Comparison of ENCODE assay signal across 13 cellular contexts in the genomic region with DNA sequence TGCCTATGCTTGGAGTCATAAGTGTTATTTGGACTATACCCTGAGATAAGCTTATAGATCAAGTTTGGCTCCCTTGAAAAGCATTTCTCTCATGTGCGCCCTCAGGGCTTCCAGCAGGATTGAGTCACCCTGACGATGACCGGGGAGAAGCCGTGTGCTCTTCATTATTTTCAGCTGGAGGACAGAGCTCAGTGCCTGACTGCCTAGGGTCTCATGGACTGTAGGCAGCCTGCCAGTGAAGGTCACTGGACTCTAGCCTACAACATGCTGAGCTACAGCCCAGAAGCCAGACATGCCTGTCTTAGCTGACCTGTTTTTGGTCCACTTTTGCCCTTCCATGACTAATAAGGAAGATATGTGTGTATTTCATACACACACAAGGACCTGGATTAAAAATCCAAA. TPM values are rescaled to one million over a fixed set of nuclear protein-coding genes. Genes with fewer than 3 reads are reported as not detected.
A peak's percentile ranks its signal among the peaks of the same experiment; 100 is the strongest.
DNase-seq lines count a peak whose midpoint lies in the region; ATAC-seq, FAIRE-seq and TF ChIP-seq lines count a peak whose summit lies in the region.
"Had no signal": no experiment of that assay in that cellular context is flagged by ENCODE, and none has a peak within 500 bp of the region (broad histone marks: within the 10 kb centered on the region; RNA-seq: fewer than 3 reads in every experiment).

No MANE protein-coding gene starts in this region.

- no peak for FAIRE-seq in frontal cortex (lab: Jason Lieb, UNC)

- no peaks in the 10 kb centered on the region for H3K4me1 Mint-ChIP-seq in activated CD4-positive, alpha-beta T cell treated with anti-CD3 and anti-CD28 coated beads, Interleukin-2, amount 10 ng/mL, durations not matched to agents 24 days and 14 days

- no peak for TF ChIP-seq POLR2A in heart left ventricle (IDR thresholded peaks at IDR 0.05)

- DNase-seq in astrocyte of the hippocampus (ENCODE audit: low read depth, low spot score) (peak; percentile 59), heart left ventricle (peak in 4 of 5 donors; percentile 33 to 67 (median 42)), stromal cell of bone marrow (ENCODE audit: low read depth) (peak; percentile 9), frontal cortex (ENCODE audit: low spot score in 2 of 2) (no peak)
- DNase-seq in activated CD4-positive, alpha-beta T cell treated with anti-CD3 and anti-CD28 coated beads, Interleukin-2, amount 10 ng/mL, durations not matched to agents 24 days and 14 days = no peak
- DNase-seq: activated CD4-positive, alpha-beta T cell treated with anti-CD3 and anti-CD28 coated beads, Interleukin-2, amount 50 U/mL, for 48 hours; glutamatergic neuron; naive thymus-derived CD8-positive, alpha-beta T cell; NCI-H1092 treated with DMSO at 0.1 percent for 48 hours; SHP77; stimulated activated CD4-positive, alpha-beta T cell treated with anti-CD3 and anti-CD28 coated beads, Interleukin-4, amount 100 ng/mL, for 4 hours had no signal

- H3K36me3 Mint-ChIP-seq in activated CD4-positive, alpha-beta T cell treated with anti-CD3 and anti-CD28 coated beads, Interleukin-2, amount 10 ng/mL, durations not matched to agents 24 days and 14 days (ENCODE audit: low read depth) = no peaks in the 10 kb centered on the region
- H3K36me3 Mint-ChIP-seq: naive thymus-derived CD8-positive, alpha-beta T cell had no signal

- no peaks in the 10 kb centered on the region for H3K27me3 Mint-ChIP-seq in activated CD4-positive, alpha-beta T cell treated with anti-CD3 and anti-CD28 coated beads, Interleukin-2, amount 10 ng/mL, durations not matched to agents 24 days and 14 days

- no peak overlapping the region for H3K4me3 ChIP-seq in HEK293 (ENCODE audit: low read depth, low read length)
- H3K4me3 ChIP-seq in heart left ventricle = peak overlapping the region in 2 of 12 donors; percentile 17 to 31

- no peaks in the 10 kb centered on the region for H3K27me3 ChIP-seq in heart left ventricle

- ATAC-seq in heart left ventricle (peak; percentile 73 to 88 (median 78)), GM21723 (IDR thresholded peaks at IDR 0.05; ENCODE audit: unreplicated experiment) (no peak)
- ATAC-seq: naive thymus-derived CD8-positive, alpha-beta T cell had no signal

- H3K27ac ChIP-seq in HEK293 (ENCODE audit: extremely low read depth, low read depth, low read length) = no peak overlapping the region
- peak overlapping the region; percentile 51 to 91 (median 73) for H3K27ac ChIP-seq in heart left ventricle

- intact Hi-C loops in heart left ventricle (cut with DNase I) = loop anchor here in 1 of 10 donors (1.0 kb wide), 1 partner anchor 31 kb away; a partner anchor contains a TSS
- intact Hi-C loops in activated CD4-positive, alpha-beta T cell treated with anti-CD3 and anti-CD28 coated beads, Interleukin-2, amount 10 ng/mL, durations not matched to agents 24 days and 14 days (cut with micrococcal nuclease) = no loop called here

- POLR2A ChIA-PET in HEK293 (lab: Yijun Ruan, JAX) = no interaction called here

- WGBS in heart left ventricle, 4 donors = 48 to 57% (median 51%) methylated on average over 1 to 4 of the region's 4 CpGs

- CTCF ChIA-PET in HEK293 (lab: Yijun Ruan, JAX) = interaction anchor here (0.5 kb wide), 1 partner anchor 317 kb away, joined by 3 read pairs; no protein-coding TSS in a partner anchor

- H3K9me3 Mint-ChIP-seq in activated CD4-positive, alpha-beta T cell treated with anti-CD3 and anti-CD28 coated beads, Interleukin-2, amount 10 ng/mL, durations not matched to agents 24 days and 14 days = no peaks in the 10 kb centered on the region

- H3K4me1 ChIP-seq in HEK293 (ENCODE audit: control insufficient read depth, insufficient read depth, low read length) (peaks cover 3% of the 10 kb centered on the region), heart left ventricle (peaks cover 0 to 45% (median 16%) of the 10 kb centered on the region in 12 donors)

- H3K36me3 ChIP-seq in HEK293 (ENCODE audit: control insufficient read depth in 2 of 2, insufficient read depth in 1 of 2, low read length in 2 of 2) = no peaks in the 10 kb centered on the region
- no peaks in the 10 kb centered on the region for H3K36me3 ChIP-seq in heart left ventricle

- no peak overlapping the region for H3K4me3 Mint-ChIP-seq in activated CD4-positive, alpha-beta T cell treated with anti-CD3 and anti-CD28 coated beads, Interleukin-2, amount 10 ng/mL, durations not matched to agents 24 days and 14 days
- H3K4me3 Mint-ChIP-seq: naive thymus-derived CD8-positive, alpha-beta T cell had no signal

- H3K9me3 ChIP-seq in HEK293 (ENCODE audit: control insufficient read depth, insufficient read depth, low read depth, low read length) (no peaks in the 10 kb centered on the region), heart left ventricle (no peaks in the 10 kb centered on the region)

- no peak for TF ChIP-seq CTCF in HEK293 (tag by site-specific recombination; IDR thresholded peaks at IDR 0.05)
- no peak for TF ChIP-seq CTCF in heart left ventricle (IDR thresholded peaks at IDR 0.05)

- H3K27ac Mint-ChIP-seq in activated CD4-positive, alpha-beta T cell treated with anti-CD3 and anti-CD28 coated beads, Interleukin-2, amount 10 ng/mL, durations not matched to agents 24 days and 14 days = no peak overlapping the region
- H3K27ac Mint-ChIP-seq: naive thymus-derived CD8-positive, alpha-beta T cell had no signal

TF ChIP-seq in HEK293, 187 proteins besides CTCF, POLR2A, EP300 and RAD21:
- TF ChIP-seq ZFP37 (tag by site-specific recombination; IDR thresholded peaks at IDR 0.05) (0 out of 2 replicates have a peak, but pooled peaks have one; percentile 42), ZNF248 (tag by site-specific recombination; IDR thresholded peaks at IDR 0.05) (no peak), SETDB1 (IDR thresholded peaks at IDR 0.05; ENCODE audit: insufficient read length, low read length) (no peak), ZNF555 (tag by site-specific recombination; conservative IDR thresholded peaks at IDR 0.05) (no peak)

RNA-seq across cellular contexts. Expression of a gene that starts 31.6 kb away (rescaled TPM):
- total RNA-seq in heart left ventricle = 10 to 100 TPM; 27.6 to 49.6 (median 33.9) TPM
- 10 to 100 TPM; 32.9 to 68.2 TPM for polyA plus RNA-seq in heart left ventricle
- total RNA-seq in frontal cortex = 11.8 TPM
- total RNA-seq in activated CD4-positive, alpha-beta T cell treated with anti-CD3 and anti-CD28 coated beads, Interleukin-2, amount 10 ng/mL, durations not matched to agents 24 days and 14 days = 8.4 TPM in 2 replicates

Comparison
In these comparisons a context has a peak if more than half of its experiments do, and no peak if none do; other contexts are left out.
1. DNase-seq: peak in astrocyte of the hippocampus (single experiment), heart left ventricle (4 of 5) and stromal cell of bone marrow (single experiment); none in frontal cortex (0 of 2) and activated CD4-positive, alpha-beta T cell treated with anti-CD3 and anti-CD28 coated beads, Interleukin-2, amount 10 ng/mL, durations not matched to agents 24 days and 14 days (single experiment).